1 cellular context compared by ENCODE assay signal in the genomic region with DNA sequence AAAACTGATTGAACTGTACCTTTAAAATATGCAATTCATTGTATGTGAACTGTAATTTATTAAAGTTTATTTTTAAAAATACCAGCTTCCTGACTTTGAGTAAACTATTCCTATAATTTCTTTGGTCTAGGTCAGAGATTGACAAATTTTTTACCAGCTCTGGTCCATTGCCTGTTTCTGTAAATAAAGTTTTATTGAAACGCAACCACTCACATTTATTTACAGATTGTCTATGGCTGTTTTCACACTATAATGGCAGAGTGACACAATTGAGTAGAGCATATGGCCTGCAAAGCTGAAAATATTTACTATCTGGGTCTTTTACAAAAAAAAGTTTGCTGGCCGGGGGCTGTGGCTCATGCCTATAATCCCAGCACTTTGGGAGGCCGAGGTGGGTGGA.
A peak's percentile ranks its signal among the peaks of the same experiment; 100 is the strongest.
TF ChIP-seq lines count a peak whose summit lies in the region.

No MANE protein-coding gene starts in this region.

TF ChIP-seq in K562, 482 proteins besides CTCF, POLR2A, EP300 and RAD21:
- TF ChIP-seq, protein P1, sequence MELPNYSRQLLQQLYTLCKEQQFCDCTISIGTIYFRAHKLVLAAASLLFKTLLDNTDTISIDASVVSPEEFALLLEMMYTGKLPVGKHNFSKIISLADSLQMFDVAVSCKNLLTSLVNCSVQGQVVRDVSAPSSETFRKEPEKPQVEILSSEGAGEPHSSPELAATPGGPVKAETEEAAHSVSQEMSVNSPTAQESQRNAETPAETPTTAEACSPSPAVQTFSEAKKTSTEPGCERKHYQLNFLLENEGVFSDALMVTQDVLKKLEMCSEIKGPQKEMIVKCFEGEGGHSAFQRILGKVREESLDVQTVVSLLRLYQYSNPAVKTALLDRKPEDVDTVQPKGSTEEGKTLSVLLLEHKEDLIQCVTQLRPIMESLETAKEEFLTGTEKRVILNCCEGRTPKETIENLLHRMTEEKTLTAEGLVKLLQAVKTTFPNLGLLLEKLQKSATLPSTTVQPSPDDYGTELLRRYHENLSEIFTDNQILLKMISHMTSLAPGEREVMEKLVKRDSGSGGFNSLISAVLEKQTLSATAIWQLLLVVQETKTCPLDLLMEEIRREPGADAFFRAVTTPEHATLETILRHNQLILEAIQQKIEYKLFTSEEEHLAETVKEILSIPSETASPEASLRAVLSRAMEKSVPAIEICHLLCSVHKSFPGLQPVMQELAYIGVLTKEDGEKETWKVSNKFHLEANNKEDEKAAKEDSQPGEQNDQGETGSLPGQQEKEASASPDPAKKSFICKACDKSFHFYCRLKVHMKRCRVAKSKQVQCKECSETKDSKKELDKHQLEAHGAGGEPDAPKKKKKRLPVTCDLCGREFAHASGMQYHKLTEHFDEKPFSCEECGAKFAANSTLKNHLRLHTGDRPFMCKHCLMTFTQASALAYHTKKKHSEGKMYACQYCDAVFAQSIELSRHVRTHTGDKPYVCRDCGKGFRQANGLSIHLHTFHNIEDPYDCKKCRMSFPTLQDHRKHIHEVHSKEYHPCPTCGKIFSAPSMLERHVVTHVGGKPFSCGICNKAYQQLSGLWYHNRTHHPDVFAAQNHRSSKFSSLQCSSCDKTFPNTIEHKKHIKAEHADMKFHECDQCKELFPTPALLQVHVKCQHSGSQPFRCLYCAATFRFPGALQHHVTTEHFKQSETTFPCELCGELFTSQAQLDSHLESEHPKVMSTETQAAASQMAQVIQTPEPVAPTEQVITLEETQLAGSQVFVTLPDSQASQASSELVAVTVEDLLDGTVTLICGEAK (IDR thresholded peaks at IDR 0.05), result peak; percentile 87
- TF ChIP-seq, protein P1 (CRISPR knock-in tag; IDR thresholded peaks at IDR 0.05), result peak; percentile 82
- TF ChIP-seq RFX1 (IDR thresholded peaks at IDR 0.05) (no peak), SAFB2 (IDR thresholded peaks at IDR 0.05; ENCODE audit: borderline replicate concordance, low read depth, low read length, severe bottlenecking) (no peak), MBD2 (IDR thresholded peaks at IDR 0.05; ENCODE audit: borderline replicate concordance, low read depth) (no peak), SMAD4 (CRISPR knock-in tag; conservative IDR thresholded peaks at IDR 0.05) (no peak), MTF1 (CRISPR knock-in tag; IDR thresholded peaks at IDR 0.05; ENCODE audit: borderline replicate concordance) (no peak)
- TF ChIP-seq, protein P2, sequence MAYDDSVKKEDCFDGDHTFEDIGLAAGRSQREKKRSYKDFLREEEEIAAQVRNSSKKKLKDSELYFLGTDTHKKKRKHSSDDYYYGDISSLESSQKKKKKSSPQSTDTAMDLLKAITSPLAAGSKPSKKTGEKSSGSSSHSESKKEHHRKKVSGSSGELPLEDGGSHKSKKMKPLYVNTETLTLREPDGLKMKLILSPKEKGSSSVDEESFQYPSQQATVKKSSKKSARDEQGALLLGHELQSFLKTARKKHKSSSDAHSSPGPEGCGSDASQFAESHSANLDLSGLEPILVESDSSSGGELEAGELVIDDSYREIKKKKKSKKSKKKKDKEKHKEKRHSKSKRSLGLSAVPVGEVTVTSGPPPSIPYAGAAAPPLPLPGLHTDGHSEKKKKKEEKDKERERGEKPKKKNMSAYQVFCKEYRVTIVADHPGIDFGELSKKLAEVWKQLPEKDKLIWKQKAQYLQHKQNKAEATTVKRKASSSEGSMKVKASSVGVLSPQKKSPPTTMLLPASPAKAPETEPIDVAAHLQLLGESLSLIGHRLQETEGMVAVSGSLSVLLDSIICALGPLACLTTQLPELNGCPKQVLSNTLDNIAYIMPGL (CRISPR knock-in tag; IDR thresholded peaks at IDR 0.05), result no peak
